ENCODE assay signal across 9 cellular contexts in the genomic region with DNA sequence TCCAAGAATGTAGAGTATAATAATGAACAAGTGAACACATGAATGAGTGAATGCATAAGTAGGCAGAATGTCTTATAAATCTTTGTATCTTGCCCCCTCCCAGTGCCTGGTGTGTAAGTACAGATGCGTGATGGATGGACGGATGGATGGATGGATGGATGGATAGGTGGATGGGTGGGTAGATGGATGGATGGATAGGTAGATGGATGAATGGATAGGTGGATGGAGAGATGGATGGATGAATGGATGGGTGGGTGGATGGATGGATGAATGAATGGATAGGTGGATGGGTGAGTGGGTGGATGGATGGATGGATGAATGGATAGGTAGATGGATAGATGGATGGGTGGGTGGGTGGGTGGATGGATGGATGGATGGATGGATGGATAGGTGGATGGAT.
"Had no signal": no experiment of that assay in that cellular context is flagged by ENCODE, and none has a peak within 500 bp of the region (broad histone marks: within the 10 kb centered on the region; RNA-seq: fewer than 3 reads in every experiment).

No MANE protein-coding gene starts in this region.

- H2AFZ ChIP-seq: GM23338 had no signal

- H3K36me3 ChIP-seq: HAP-1 had no signal

- FAIRE-seq: K562 had no signal

- H3K4me2 ChIP-seq: GM23338 had no signal

- H3K4me3 Mint-ChIP-seq: GM23338 had no signal

- H3K4me3 ChIP-seq: GM23338, HAP-1, K562 had no signal

- H3K4me1 ChIP-seq: HAP-1 had no signal

- H3K27ac Mint-ChIP-seq: GM23338 had no signal

- ATAC-seq: GM23338, HCT116, K562 had no signal

- DNase-seq: H7, IMR-90, Kasumi-1, KG1 had no signal

- H3K27ac ChIP-seq: HL-60 had no signal

- H3K9me3 ChIP-seq: HAP-1 had no signal
